Comparison of ENCODE assay signal across 8 cellular contexts in genomic region chr15:38389924-38390542, GRCh38.
DNase-seq lines count a peak whose midpoint lies in the region; ATAC-seq and TF ChIP-seq lines count a peak whose summit lies in the region.

No MANE protein-coding gene starts in this region.

- peak; percentile 94 for TF ChIP-seq CTCF in BE2C (IDR thresholded peaks at IDR 0.05; ENCODE audit: low read depth, low read length)

- peaks cover 8% of the 10 kb centered on the region for H3K27me3 ChIP-seq in BE2C

- ATAC-seq in GM18858 (IDR thresholded peaks at IDR 0.05; ENCODE audit: unreplicated experiment) (peak; percentile 68), HG03342 (IDR thresholded peaks at IDR 0.05; ENCODE audit: unreplicated experiment) (peak; percentile 88), GM18519 (IDR thresholded peaks at IDR 0.05; ENCODE audit: low FRiP score, unreplicated experiment) (no peak)

- H3K36me3 ChIP-seq in BE2C: no peaks in the 10 kb centered on the region

- no peaks in the 10 kb centered on the region for H3K9me3 ChIP-seq in BE2C

- no peaks in the 10 kb centered on the region for H3K4me1 ChIP-seq in BE2C

- H3K4me3 ChIP-seq in BE2C (ENCODE audit: low read depth, low read length): no peak overlapping the region

- peak; percentile 75 for DNase-seq in BE2C
- peak; percentile 17 for DNase-seq in SHP77 treated with DMSO at 0.1 percent for 48 hours (lab: John Stamatoyannopoulos, UW)
- peak; percentile 82 for DNase-seq in activated effector memory CD4-positive, alpha-beta T cell treated with anti-CD3 and anti-CD28 coated beads, Interleukin-2, amount 50 U/mL, for 16 hours
- peak; percentile 63 for DNase-seq in glomerular visceral epithelial cell (ENCODE audit: extremely low spot score)
- peak; percentile 61 for DNase-seq in renal cortical epithelial cell (ENCODE audit: low read depth)

Comparison
In these comparisons a context has a peak if more than half of its experiments do, and no peak if none do; other contexts are left out.
1. DNase-seq: peak in every context shown above with its lines; median percentile 82 in activated effector memory CD4-positive, alpha-beta T cell treated with anti-CD3 and anti-CD28 coated beads, Interleukin-2, amount 50 U/mL, for 16 hours; 75 in BE2C; 63 in glomerular visceral epithelial cell; 61 in renal cortical epithelial cell; 17 in SHP77 treated with DMSO at 0.1 percent for 48 hours.